In genomic region chr17:43006639-43007551, GRCh38 we compare ENCODE assay signal across 8 cellular contexts. TPM values are rescaled to one million over a fixed set of nuclear protein-coding genes. Genes with fewer than 3 reads are reported as not detected.
DNase-seq lines count a peak whose midpoint lies in the region; ATAC-seq and TF ChIP-seq lines count a peak whose summit lies in the region.

IFI35 (plus strand) TSS chr17:43006784; CDS start chr17:43006948, 164 bp downstream.

- H3K4me3 Mint-ChIP-seq in dendritic cell treated with granulocyte-macrophage colony-stimulating factor and Interleukin-4, amounts not matched to agents 40 ng/mL and 50 ng/mL, for 4 days = peak within 1 kb of the TSS; percentile 99

- no peaks in the 10 kb centered on the region for H3K9me3 Mint-ChIP-seq in dendritic cell treated with granulocyte-macrophage colony-stimulating factor and Interleukin-4, amounts not matched to agents 40 ng/mL and 50 ng/mL, for 4 days

- no peaks in the 10 kb centered on the region for H3K9me3 ChIP-seq in liver (ENCODE audit: control insufficient read depth in 4 of 4, low read length in 3 of 4)

- peaks cover 53% of the 10 kb centered on the region for H3K36me3 Mint-ChIP-seq in dendritic cell treated with granulocyte-macrophage colony-stimulating factor and Interleukin-4, amounts not matched to agents 40 ng/mL and 50 ng/mL, for 4 days (ENCODE audit: low read depth)

- peaks cover 6 to 13% (median 10%) of the 10 kb centered on the region in 4 donors for H3K36me3 ChIP-seq in liver (ENCODE audit: control insufficient read depth in 4 of 4, insufficient read depth in 3 of 4, low read depth in 1 of 4, low read length in 3 of 4)

- peak within 1 kb of the TSS; percentile 79 to 97 for H3K27ac ChIP-seq in liver (ENCODE audit: low read depth in 1 of 2, low read length in 2 of 2)

- peak; percentile 79 for DNase-seq in NCI-H69 (lab: John Stamatoyannopoulos, UW)
- peak; percentile 84 to 85 for DNase-seq in activated CD4-positive, alpha-beta T cell treated with anti-CD3 and anti-CD28 coated beads, Interleukin-2, amount 50 U/mL, for 4 hours
- peak; percentile 73 to 84 for DNase-seq in stimulated activated CD4-positive, alpha-beta T cell treated with anti-CD3 and anti-CD28 coated beads, Interleukin-4, amount 100 ng/mL, for 48 hours (ENCODE audit: low read depth in 2 of 2)
- DNase-seq in putamen (ENCODE audit: low spot score) = no peak

- no peaks in the 10 kb centered on the region for H3K27me3 Mint-ChIP-seq in dendritic cell treated with granulocyte-macrophage colony-stimulating factor and Interleukin-4, amounts not matched to agents 40 ng/mL and 50 ng/mL, for 4 days

- peak within 1 kb of the TSS; percentile 52 to 99 (median 58) for H3K4me3 ChIP-seq in liver (ENCODE audit: low read depth in 1 of 3, low read length in 3 of 3)

- H3K27me3 ChIP-seq in liver (ENCODE audit: control insufficient read depth in 4 of 4, insufficient read depth in 4 of 4, low read length in 3 of 4) = no peaks in the 10 kb centered on the region

- H3K27ac Mint-ChIP-seq in dendritic cell treated with granulocyte-macrophage colony-stimulating factor and Interleukin-4, amounts not matched to agents 40 ng/mL and 50 ng/mL, for 4 days = peak within 1 kb of the TSS; percentile 97

- 15% methylated on average over 18 of the region's 18 CpGs for WGBS in liver

- intact Hi-C loops in dendritic cell treated with granulocyte-macrophage colony-stimulating factor and Interleukin-4, amounts not matched to agents 40 ng/mL and 50 ng/mL, for 4 days (cut with micrococcal nuclease) = no loop called here

- TF ChIP-seq RAD21 in liver (IDR thresholded peaks at IDR 0.05) = peak; percentile 75 to 78

- peaks cover 24% of the 10 kb centered on the region for H3K4me1 Mint-ChIP-seq in dendritic cell treated with granulocyte-macrophage colony-stimulating factor and Interleukin-4, amounts not matched to agents 40 ng/mL and 50 ng/mL, for 4 days (ENCODE audit: low read depth)

- H3K9ac ChIP-seq in liver (ENCODE audit: low read depth in 1 of 2, low read length in 2 of 2) = peak within 1 kb of the TSS; percentile 37 to 94

- TF ChIP-seq CTCF in liver (IDR thresholded peaks at IDR 0.05; ENCODE audit: low read depth, low read length, missing input control) = peak; percentile 45

- peak; percentile 51 for TF ChIP-seq POLR2A in GM10847 (IDR thresholded peaks at IDR 0.05; ENCODE audit: extremely low read depth, insufficient read length)

- ATAC-seq in HG02763 (IDR thresholded peaks at IDR 0.05; ENCODE audit: unreplicated experiment) = peak; percentile 83

- peaks cover 0 to 10% (median 8%) of the 10 kb centered on the region in 4 donors for H3K4me1 ChIP-seq in liver (ENCODE audit: control insufficient read depth in 4 of 4, insufficient read depth in 4 of 4, low read length in 3 of 4)

TF ChIP-seq in liver, 16 proteins besides CTCF, POLR2A, EP300 and RAD21:
- TF ChIP-seq SP1 (IDR thresholded peaks at IDR 0.05) (peak; percentile 11), YY1 (IDR thresholded peaks at IDR 0.05) (peak; percentile 33), REST (IDR thresholded peaks at IDR 0.05) (peak; percentile 10), HNF4G (IDR thresholded peaks at IDR 0.05) (no peak), EGR1 (IDR thresholded peaks at IDR 0.05; ENCODE audit: low read depth in 2 of 2) (peak in 1 of 2 donors; percentile 19)

RNA-seq across cellular contexts. Expression of gene IFI35, which starts in this region (rescaled TPM):
- 10 to 100 TPM; 11.9 to 20.7 TPM for total RNA-seq in liver
- polyA plus RNA-seq in liver = 10 to 100 TPM; 23.4 to 34.6 TPM
